1 cellular context compared by ENCODE assay signal in genomic region chr12:108731105-108731865, GRCh38.
A peak's percentile ranks its signal among the peaks of the same experiment; 100 is the strongest.
TF ChIP-seq lines count a peak whose summit lies in the region.

TSS of gene CORO1C (minus strand) at chr12:108731518. CDS start at chr12:108701318, 30,200 bp downstream.

TF ChIP-seq in K562, 482 proteins besides CTCF, POLR2A, EP300 and RAD21 (continued from another document and continues in another):
- TF ChIP-seq ZNF592 (IDR thresholded peaks at IDR 0.05): peak; percentile 70; the same call in 1 of the 2 replicates
- no peak for TF ChIP-seq HLTF (IDR thresholded peaks at IDR 0.05)
- no peak for TF ChIP-seq PTRF (tag; IDR thresholded peaks at IDR 0.05)
- TF ChIP-seq SREBF1 (IDR thresholded peaks at IDR 0.05; ENCODE audit: borderline replicate concordance, low read depth, low read length): 0 out of 2 replicates have a peak, but pooled peaks have one; percentile 38
- peak; percentile 97 for TF ChIP-seq HMGN3 (IDR thresholded peaks at IDR 0.05; ENCODE audit: borderline replicate concordance, extremely low read depth, insufficient read length, low read depth, low read length)
- no peak for TF ChIP-seq RBM17 (IDR thresholded peaks at IDR 0.05; ENCODE audit: borderline replicate concordance, low read depth, low read length)
- TF ChIP-seq CHD7 (IDR thresholded peaks at IDR 0.05; ENCODE audit: low read depth, low read length): no peak
- no peak for TF ChIP-seq TFE3 (CRISPR knock-in tag; IDR thresholded peaks at IDR 0.05)
- no peak; the same call in none of the 2 replicates for TF ChIP-seq HMGXB4 (CRISPR knock-in tag; IDR thresholded peaks at IDR 0.05)
- TF ChIP-seq NFE2 (IDR thresholded peaks at IDR 0.05; ENCODE audit: low read depth): peak; percentile 34; the same call in 1 of the 2 replicates
- TF ChIP-seq SUPT5H (IDR thresholded peaks at IDR 0.05): no peak
- TF ChIP-seq SAFB (IDR thresholded peaks at IDR 0.05; ENCODE audit: borderline replicate concordance, low read depth, low read length): peak; percentile 69
- TF ChIP-seq MXI1 (IDR thresholded peaks at IDR 0.05; ENCODE audit: low read depth, low read length): peak; percentile 57; the same call in 1 of the 2 replicates
- TF ChIP-seq ZNF23 (CRISPR knock-in tag; IDR thresholded peaks at IDR 0.05): no peak
- TF ChIP-seq NR0B1 (IDR thresholded peaks at IDR 0.05; ENCODE audit: partially characterized antibody): no peak
- 0 out of 2 replicates have a peak, but pooled peaks have one; percentile 12 for TF ChIP-seq CAMTA2 (CRISPR knock-in tag; conservative IDR thresholded peaks at IDR 0.05)
- no peak for TF ChIP-seq PRPF4 (IDR thresholded peaks at IDR 0.05; ENCODE audit: insufficient read depth, low read depth, low read length, poor library complexity, severe bottlenecking)
- no peak for TF ChIP-seq CBFB (CRISPR knock-in tag; IDR thresholded peaks at IDR 0.05)
- no peak for TF ChIP-seq TSC22D4 (tag; IDR thresholded peaks at IDR 0.05)
- no peak for TF ChIP-seq ID3 (CRISPR knock-in tag; IDR thresholded peaks at IDR 0.05)
- TF ChIP-seq ID3 (tag; IDR thresholded peaks at IDR 0.05): peak; percentile 68; the same call in 1 of the 2 replicates
- 0 out of 2 replicates have a peak, but pooled peaks have one; percentile 9 for TF ChIP-seq CBX5 (IDR thresholded peaks at IDR 0.05; ENCODE audit: borderline replicate concordance, low read depth)
- no peak for TF ChIP-seq ZNF277 (CRISPR knock-in tag; IDR thresholded peaks at IDR 0.05; ENCODE audit: borderline replicate concordance)
- peak; percentile 32; the same call in 1 of the 2 replicates for TF ChIP-seq PML (IDR thresholded peaks at IDR 0.05; ENCODE audit: low read length)
- no peak for TF ChIP-seq ETV6 (IDR thresholded peaks at IDR 0.05; ENCODE audit: borderline replicate concordance in 1 of 2, low read depth in 2 of 2, low read length in 1 of 2)
- TF ChIP-seq ETV6 (CRISPR knock-in tag; IDR thresholded peaks at IDR 0.05; ENCODE audit: borderline replicate concordance): no peak
- no peak for TF ChIP-seq IRF1 (CRISPR knock-in tag; IDR thresholded peaks at IDR 0.05; ENCODE audit: borderline replicate concordance)
- TF ChIP-seq DACH1 (IDR thresholded peaks at IDR 0.05; ENCODE audit: partially characterized antibody): no peak
- no peak for TF ChIP-seq HMBOX1 (IDR thresholded peaks at IDR 0.05)
- TF ChIP-seq GTF2E2 (tag; IDR thresholded peaks at IDR 0.05): no peak; the same call in 1 of the 2 replicates
- TF ChIP-seq BDP1 (IDR thresholded peaks at IDR 0.05; ENCODE audit: insufficient read depth, insufficient read length): no peak
